7 cellular contexts compared by ENCODE assay signal in genomic region chr5:175478384-175479124, GRCh38. TPM values are rescaled to one million over a fixed set of nuclear protein-coding genes. Genes with fewer than 3 reads are reported as not detected.
DNase-seq lines count a peak whose midpoint lies in the region; ATAC-seq, FAIRE-seq and TF ChIP-seq lines count a peak whose summit lies in the region.

Gene SFXN1, plus strand, starts transcription at chr5:175478560. Its CDS starts 13,544 bp downstream, at chr5:175492104.

- ATAC-seq in HG02588 (IDR thresholded peaks at IDR 0.05; ENCODE audit: unreplicated experiment) (peak; percentile 92), GM12878 (peak; percentile 91), gastrocnemius medialis (peak; percentile 86 to 90)

- H2AFZ ChIP-seq in GM12878 (ENCODE audit: control insufficient read depth, low read depth, low read length), result peak within 1 kb of the TSS; percentile 79

- RAD21 ChIA-PET in GM12878 (lab: Charles Lee; ENCODE audit: unreplicated experiment), result interaction anchor here (1.0 kb wide), 1 partner anchor 9 kb away, joined by 3 read pairs; no protein-coding TSS in a partner anchor

- H3K9ac ChIP-seq in GM12878 (ENCODE audit: control insufficient read depth, insufficient read depth, low read length), result peak within 1 kb of the TSS; percentile 76

- H3K27ac ChIP-seq in GM12878 (ENCODE audit: control insufficient read depth, insufficient read depth) (peak within 1 kb of the TSS; percentile 66), iPS DF 6.9 (ENCODE audit: low read length) (no peak within 1 kb of the TSS), gastrocnemius medialis (peak within 1 kb of the TSS; percentile 53 to 81 (median 76))

- intact Hi-C loops in GM12878 (cut with micrococcal nuclease; ENCODE audit: unreplicated experiment) (no loop called here), gastrocnemius medialis (cut with DNase I; ENCODE audit: low total_unique reads) (loop anchor here (10.0 kb wide), 1 partner anchor 634 kb away; no protein-coding TSS in a partner anchor)

- H3K36me3 ChIP-seq in GM12878 (ENCODE audit: control insufficient read depth in 2 of 2, insufficient read depth in 2 of 2, low read length in 1 of 2), result peaks cover 0 to 3% of the 10 kb centered on the region in 2 experiments; a peak in 1 of 4 replicates
- no peaks in the 10 kb centered on the region for H3K36me3 ChIP-seq in iPS DF 6.9 (ENCODE audit: control insufficient read depth, insufficient read depth, low read length)
- H3K36me3 ChIP-seq in gastrocnemius medialis, result no peaks in the 10 kb centered on the region

- under 1% methylated on average over 61 of the region's 94 CpGs for WGBS in GM12878 (ENCODE audit: insufficient coverage, insufficient replicate concordance, low lambda C conversion rate, missing lambda C conversion rate)
- no CpG with 5 or more reads among the region's 94 CpGs for WGBS in iPS DF 6.9 (ENCODE audit: insufficient coverage, insufficient read length)

- TF ChIP-seq EP300 in GM12878 (IDR thresholded peaks at IDR 0.05; ENCODE audit: borderline replicate concordance in 1 of 2, control insufficient read depth in 1 of 2, low read depth in 2 of 2, low read length in 2 of 2), result no peak

- TF ChIP-seq RAD21 in GM12878 (IDR thresholded peaks at IDR 0.05; ENCODE audit: insufficient read depth, low read depth, low read length), result no peak

- peaks cover 48% of the 10 kb centered on the region for H3K79me2 ChIP-seq in GM12878 (ENCODE audit: control insufficient read depth, insufficient read depth, low read length)

- 0 out of 4 replicates have a peak, but pooled peaks cover 0 to 2% of the 10 kb centered on the region in 2 experiments for H3K27me3 ChIP-seq in GM12878 (replicated peaks in 1 of 2; ENCODE audit: control insufficient read depth in 2 of 2, insufficient read depth in 2 of 2, low read length in 1 of 2)
- no peaks in the 10 kb centered on the region; the same call in 1 of the 2 replicates for H3K27me3 ChIP-seq in iPS DF 6.9 (ENCODE audit: control insufficient read depth, insufficient read depth, low read length)
- H3K27me3 ChIP-seq in gastrocnemius medialis, result no peaks in the 10 kb centered on the region

- H3K4me1 ChIP-seq in GM12878 (ENCODE audit: control insufficient read depth, insufficient read depth, low read length), result no peaks in the 10 kb centered on the region
- H3K4me1 ChIP-seq in iPS DF 6.9 (ENCODE audit: control insufficient read depth, insufficient read depth, low read length), result peaks cover 2% of the 10 kb centered on the region
- peaks cover 9 to 18% of the 10 kb centered on the region in 2 donors for H3K4me1 ChIP-seq in gastrocnemius medialis

- peak; percentile 89 for TF ChIP-seq POLR2A in GM15510 (IDR thresholded peaks at IDR 0.05; ENCODE audit: borderline replicate concordance, extremely low read depth, insufficient read length)
- TF ChIP-seq POLR2A in GM12878 (IDR thresholded peaks at IDR 0.05; ENCODE audit: low read depth, low read length), result peak; percentile 91
- TF ChIP-seq POLR2A in gastrocnemius medialis (IDR thresholded peaks at IDR 0.05), result peak; percentile 46 to 69

- peak within 1 kb of the TSS; percentile 95 for H3K4me2 ChIP-seq in GM12878 (ENCODE audit: control insufficient read depth, insufficient read depth)

- DNase-seq in NCI-H1105 (lab: John Stamatoyannopoulos, UW) (peak; percentile 77), T-helper 9 cell (peak; percentile 57), GM12878 (ENCODE audit: low read depth, low spot score) (no peak), iPS DF 6.9 (ENCODE audit: low read depth, low spot score) (peak; percentile 45), gastrocnemius medialis (peak; percentile 31 to 61)

- H3K9me3 ChIP-seq in GM12878 (replicated peaks; ENCODE audit: control insufficient read depth, insufficient read depth, low read length) (no peaks in the 10 kb centered on the region), iPS DF 6.9 (ENCODE audit: control insufficient read depth, insufficient read depth, low read length) (no peaks in the 10 kb centered on the region), gastrocnemius medialis (no peaks in the 10 kb centered on the region)

- FAIRE-seq in GM12878 (lab: Jason Lieb, UNC), result no peak

- no peaks in the 10 kb centered on the region; the same call in 1 of the 2 replicates for H4K20me1 ChIP-seq in GM12878 (ENCODE audit: control insufficient read depth, insufficient read depth)

- no TSS peak for BruUV-seq in GM12878 (replicated peaks; lab: Mats Ljungman, UMichigan)

- TF ChIP-seq CTCF in GM12878 (IDR thresholded peaks at IDR 0.05 in 2 of 3, conservative IDR thresholded peaks at IDR 0.05 in 1 of 3; ENCODE audit: control insufficient read depth in 2 of 3, extremely low read depth in 1 of 3, insufficient read depth in 1 of 3, low read depth in 3 of 3, low read length in 3 of 3) (no peak), gastrocnemius medialis (IDR thresholded peaks at IDR 0.05 in 4 of 5, conservative IDR thresholded peaks at IDR 0.05 in 1 of 5) (no peak)

- in situ Hi-C loops in GM12878 (cut with MboI) (no loop called here), gastrocnemius medialis (cut with MboI; ENCODE audit: low sequenced_read_pairs in 4 of 4) (no loop called here)

- CTCF ChIA-PET in GM12878 (lab: Yijun Ruan, JAX), result interaction anchor here (0.6 to 4.6 kb wide), 2 partner anchors 9 to 14 kb away, joined by 3 to 24 read pairs; no protein-coding TSS in a partner anchor

- H3K4me3 ChIP-seq in GM12878, result peak within 1 kb of the TSS; percentile 75
- peak within 1 kb of the TSS; percentile 94 for H3K4me3 ChIP-seq in iPS DF 6.9 (ENCODE audit: low read length)
- peak within 1 kb of the TSS; percentile 74 to 93 (median 84) for H3K4me3 ChIP-seq in gastrocnemius medialis

- POLR2A ChIA-PET in GM12878 (lab: Charles Lee), result interaction anchor here (0.6 kb wide), 1 partner anchor 1575 kb away, joined by 4 read pairs; no protein-coding TSS in a partner anchor

- SMC1A ChIA-PET in GM12878 (lab: Charles Lee; ENCODE audit: uncharacterized antibody, unreplicated experiment), result no interaction called here

TF ChIP-seq in GM12878, 131 proteins besides CTCF, POLR2A, EP300 and RAD21 (continues in another document):
- TF ChIP-seq TCF7 (IDR thresholded peaks at IDR 0.05; ENCODE audit: borderline replicate concordance) (no peak), BCLAF1 (IDR thresholded peaks at IDR 0.05) (peak; percentile 61; the same call in 1 of the 2 replicates), RUNX3 (IDR thresholded peaks at IDR 0.05; ENCODE audit: low read length) (no peak), GATAD2B (conservative IDR thresholded peaks at IDR 0.05; ENCODE audit: low read depth) (peak; percentile 90), MXI1 (IDR thresholded peaks at IDR 0.05; ENCODE audit: low read depth, low read length) (0 out of 2 replicates have a peak, but pooled peaks have one; percentile 35), LARP7 (IDR thresholded peaks at IDR 0.05) (peak; percentile 92), SRF (IDR thresholded peaks at IDR 0.05; ENCODE audit: low read depth in 2 of 2, low read length in 2 of 2) (peak in 1 of 2 experiments; percentile 20; a peak in 2 of 4 replicates), YY1 (IDR thresholded peaks at IDR 0.05; ENCODE audit: low read depth, low read length) (peak; percentile 96), BHLHE40 (IDR thresholded peaks at IDR 0.05; ENCODE audit: borderline replicate concordance in 1 of 2, low read depth in 2 of 2, low read length in 1 of 2) (peak in 1 of 2 experiments; percentile 52; a peak in 2 of 4 replicates)

RNA-seq across cellular contexts. Expression of gene SFXN1, which starts in this region (rescaled TPM):
- total RNA-seq in GM12878 (2013; cell fraction: nucleolus; rRNA removed), result 176 and 190 TPM in 2 replicates
- total RNA-seq in GM12878 (2014; rRNA removed), result 96.8 and 97.4 TPM in 2 replicates
- 92.5 and 99.0 TPM in 2 replicates for total RNA-seq in GM12878 (2014; rRNA removed; fragmentation: Illumina TruSeq; extraction: Trizol)
- 106 and 108 TPM in 2 replicates for total RNA-seq in GM12878 (2021)
- polyA plus RNA-seq in GM12878 (2011; ENCODE audit: low read depth), result 149 TPM
- polyA plus RNA-seq in GM12878 (2011; rRNA removed), result 173 and 248 TPM in 2 replicates
- polyA plus RNA-seq in GM12878 (2011; cell fraction: cytosol; rRNA removed), result 205 and 218 TPM in 2 replicates
- 125 and 150 TPM in 2 replicates for polyA plus RNA-seq in GM12878 (2011; cell fraction: nucleus; rRNA removed)
- polyA plus RNA-seq in GM12878 (2012), result 72.2 and 85.3 TPM in 2 replicates
- polyA plus RNA-seq in GM12878 (2014; fragmentation: Illumina TruSeq; extraction: Trizol), result 101 and 126 TPM in 2 replicates
- polyA plus RNA-seq in GM12878 (2014; fragmentation: Nextera tagmentation; extraction: Ambion mirVana), result 10 to 100 TPM; 18.0 to 24.6 TPM
- 84.5 and 89.2 TPM in 2 replicates for polyA plus RNA-seq in GM12878 (2014; rRNA removed)
- 100 to 1,000 TPM; 110 TPM for polyA plus RNA-seq in GM12878 (2016; fragmentation: Nextera tagmentation; extraction: Ambion mirVana)
- 299 and 428 TPM in 2 replicates for polyA minus RNA-seq in GM12878 (2011; rRNA and poly(A)+ RNA removed)
- 56.5 and 83.2 TPM in 2 replicates for polyA minus RNA-seq in GM12878 (2011; cell fraction: cytosol; rRNA and poly(A)+ RNA removed)
- polyA minus RNA-seq in GM12878 (2011; cell fraction: nucleus; rRNA and poly(A)+ RNA removed), result 56.8 and 86.4 TPM in 2 replicates
- total RNA-seq in gastrocnemius medialis, result 10 to 100 TPM in 3 of 4 donors, 1 to 10 TPM in 1; 5.8 to 16.7 (median 13.1) TPM

Comparison
In these comparisons a context has a peak if more than half of its experiments do, and no peak if none do; other contexts are left out.
1. RNA of gene SFXN1 (total RNA-seq): 92.5 to 190 TPM in GM12878; 5.8 to 16.7 TPM in gastrocnemius medialis; every median in the first group is over 4 times any median in the second.
2. Peak in every context shown above with its lines, with median percentiles within 50 percentile points of each other: POLR2A ChIP-seq, ATAC-seq and H3K4me3 ChIP-seq.